9 cellular contexts compared by ENCODE assay signal in the genomic region with DNA sequence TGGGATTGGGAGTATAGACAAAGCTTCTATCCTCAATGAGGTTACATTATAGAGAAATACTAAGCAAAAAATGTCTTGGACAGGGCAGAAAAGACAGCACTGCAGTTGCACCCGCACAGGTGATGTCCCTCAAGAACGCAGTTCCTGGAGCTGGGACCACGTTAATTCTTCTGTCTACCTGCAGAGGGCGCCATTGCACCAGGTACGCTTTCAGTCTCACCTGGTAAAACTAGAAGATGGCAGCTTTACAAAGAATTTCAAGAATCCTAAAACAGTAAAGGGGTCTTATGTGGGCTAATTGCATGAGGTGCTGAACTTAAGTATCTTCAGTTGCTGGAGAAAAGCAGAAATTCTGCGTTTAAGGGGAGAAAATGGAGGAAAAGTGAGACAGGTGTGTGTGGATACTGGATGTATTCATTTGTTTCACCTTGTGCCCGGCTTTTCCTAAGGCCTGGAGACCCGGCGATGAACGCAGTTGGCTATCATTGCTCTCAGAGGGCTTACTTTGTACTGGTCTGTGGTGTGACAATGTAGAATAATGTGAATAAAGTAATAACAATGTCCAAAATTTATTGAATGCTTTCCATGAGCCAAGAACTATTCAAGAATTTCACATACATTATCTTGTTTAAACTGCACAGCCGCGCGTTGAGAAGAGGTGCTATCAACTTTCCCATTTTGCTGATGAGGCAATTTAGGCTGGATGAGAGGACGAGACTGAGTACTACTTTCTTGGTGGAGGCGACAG.
A peak's percentile ranks its signal among the peaks of the same experiment; 100 is the strongest.
DNase-seq lines count a peak whose midpoint lies in the region; ATAC-seq and TF ChIP-seq lines count a peak whose summit lies in the region.
"Had no signal": no experiment of that assay in that cellular context is flagged by ENCODE, and none has a peak within 500 bp of the region (broad histone marks: within the 10 kb centered on the region; RNA-seq: fewer than 3 reads in every experiment).

No MANE protein-coding gene starts in this region.

- H3K27me3 ChIP-seq in neuronal stem cell (ENCODE audit: control insufficient read depth in 3 of 3, insufficient read depth in 3 of 3, low read depth in 1 of 3, low read length in 3 of 3) (no peaks in the 10 kb centered on the region), prostate gland (replicated peaks; ENCODE audit: insufficient read depth) (no peaks in the 10 kb centered on the region)
- H3K27me3 ChIP-seq in CD4-positive, alpha-beta T cell (ENCODE audit: control insufficient read depth, insufficient read depth, low read length) = no peaks in the 10 kb centered on the region

- H2BK120ac ChIP-seq in neuronal stem cell (ENCODE audit: low read depth, low read length) = no peak overlapping the region

- no peak overlapping the region for H2BK15ac ChIP-seq in neuronal stem cell (ENCODE audit: low read length)

- no peak for DNase-seq in AG09309 (ENCODE audit: low read depth)
- DNase-seq in NCI-H526 treated with DMSO at 0.1 percent for 48 hours (lab: John Stamatoyannopoulos, UW) = peak; percentile 6
- peak; percentile 67 for DNase-seq in cerebellum (ENCODE audit: low spot score)
- peak; percentile 59 for DNase-seq in neuronal stem cell (ENCODE audit: low spot score)
- no peak for DNase-seq in CD4-positive, alpha-beta T cell
- DNase-seq in prostate gland (ENCODE audit: low spot score) = no peak

- CTCF ChIA-PET in CD4-positive, alpha-beta T cell (lab: Charles Lee) = interaction anchor here (1.0 kb wide), 1 partner anchor 11 kb away, joined by 3 read pairs; no protein-coding TSS in a partner anchor

- no peaks in the 10 kb centered on the region for H3K27me3 Mint-ChIP-seq in CD4-positive, alpha-beta T cell

- H3K9me3 ChIP-seq in neuronal stem cell (replicated peaks in 1 of 2; ENCODE audit: control insufficient read depth in 2 of 2, insufficient read depth in 1 of 2, low read depth in 1 of 2, low read length in 2 of 2) (no peaks in the 10 kb centered on the region), prostate gland (no peaks in the 10 kb centered on the region)
- no peaks in the 10 kb centered on the region for H3K9me3 ChIP-seq in CD4-positive, alpha-beta T cell (ENCODE audit: control insufficient read depth, low read length)
- H3K9me3 ChIP-seq: thoracic aorta had no signal

- intact Hi-C loops in CD4-positive, alpha-beta T cell (cut with DNase I, micrococcal nuclease) = no loop called here
- intact Hi-C loops in prostate gland (cut with DNase I) = no loop called here

- no peak overlapping the region for H3K4ac ChIP-seq in neuronal stem cell (ENCODE audit: low read length)

- H3K23ac ChIP-seq in neuronal stem cell (ENCODE audit: low read depth, low read length, poor library complexity) = no peak overlapping the region

- H3K27ac ChIP-seq in neuronal stem cell (replicated peaks; ENCODE audit: low read length) (no peak overlapping the region), prostate gland (no peak overlapping the region)
- H3K27ac ChIP-seq in CD4-positive, alpha-beta T cell (ENCODE audit: low read depth, low read length) = no peak overlapping the region
- H3K27ac ChIP-seq: thoracic aorta had no signal

- no CpG with 5 or more reads among the region's 15 CpGs for WGBS in neuronal stem cell (ENCODE audit: extremely low coverage in 2 of 2, insufficient read length in 2 of 2, insufficient replicate concordance in 1 of 2), 2 donors
- 60% methylated on average over 15 of the region's 15 CpGs for WGBS in prostate gland

- H3K4me3 ChIP-seq in AG09309 (ENCODE audit: control insufficient read depth, low read depth, low read length) = no peak overlapping the region
- peak overlapping the region in 1 of 2 donors; percentile 52 for H3K4me3 ChIP-seq in neuronal stem cell (ENCODE audit: low read length in 2 of 2)
- H3K4me3 ChIP-seq in prostate gland = no peak overlapping the region
- H3K4me3 ChIP-seq: thoracic aorta had no signal

- H3K18ac ChIP-seq in neuronal stem cell (ENCODE audit: low read length) = no peak overlapping the region

- peak; percentile 71 for ATAC-seq in HG02973 (IDR thresholded peaks at IDR 0.05; ENCODE audit: unreplicated experiment)
- ATAC-seq in CD4-positive, alpha-beta T cell (ENCODE audit: poor library complexity) = no peak

- no peak overlapping the region for H2BK5ac ChIP-seq in neuronal stem cell (ENCODE audit: low read length)

- H3K4me2 ChIP-seq in neuronal stem cell (ENCODE audit: insufficient read depth, low read length, poor library complexity, severe bottlenecking) = no peak overlapping the region

- no peak for TF ChIP-seq POLR2A in prostate gland (IDR thresholded peaks at IDR 0.05)

- H3K4me1 ChIP-seq in neuronal stem cell (ENCODE audit: control insufficient read depth in 2 of 2, insufficient read depth in 1 of 2, low read depth in 1 of 2, low read length in 2 of 2) = no peaks in the 10 kb centered on the region
- H3K4me1 ChIP-seq in prostate gland (replicated peaks) = no peaks in the 10 kb centered on the region

- H3K9ac ChIP-seq in neuronal stem cell (ENCODE audit: low read depth, low read length, poor library complexity) = no peak overlapping the region

- no peaks in the 10 kb centered on the region for H3K79me1 ChIP-seq in neuronal stem cell (ENCODE audit: low read depth, low read length)

- H2AK5ac ChIP-seq in neuronal stem cell (ENCODE audit: low read depth, low read length) = no peak overlapping the region

- no peaks in the 10 kb centered on the region for H3K36me3 ChIP-seq in neuronal stem cell (replicated peaks in 1 of 2; ENCODE audit: control insufficient read depth in 2 of 2, insufficient read depth in 2 of 2, low read length in 2 of 2)
- H3K36me3 ChIP-seq in prostate gland = no peaks in the 10 kb centered on the region
- H3K36me3 ChIP-seq: thoracic aorta had no signal

- POLR2A ChIA-PET in CD4-positive, alpha-beta T cell (lab: Charles Lee) = no interaction called here

- no peak overlapping the region for H3K14ac ChIP-seq in neuronal stem cell (ENCODE audit: low read length)

- H3K9me3 Mint-ChIP-seq in CD4-positive, alpha-beta T cell = peaks cover 9% of the 10 kb centered on the region

- H3K4me3 Mint-ChIP-seq in CD4-positive, alpha-beta T cell = no peak overlapping the region

- no peaks in the 10 kb centered on the region for H3K4me1 Mint-ChIP-seq in CD4-positive, alpha-beta T cell (ENCODE audit: low read depth)

- TF ChIP-seq CTCF in AG09309 (IDR thresholded peaks at IDR 0.05; ENCODE audit: control insufficient read depth, insufficient read depth, low read depth, low read length, missing control alignments) (peak; percentile 77), GM12874 (IDR thresholded peaks at IDR 0.05; ENCODE audit: insufficient read depth, low read depth, low read length) (peak; percentile 63), prostate gland (IDR thresholded peaks at IDR 0.05) (peak in 2 of 4 experiments; percentile 47 to 49)
- no peak for TF ChIP-seq CTCF in CD4-positive, alpha-beta T cell (IDR thresholded peaks at IDR 0.05)

- no peak overlapping the region for H3K27ac Mint-ChIP-seq in CD4-positive, alpha-beta T cell

- no peak overlapping the region for H2AFZ ChIP-seq in neuronal stem cell (ENCODE audit: low read length)

- H4K8ac ChIP-seq in neuronal stem cell (ENCODE audit: low read depth, low read length) = no peak overlapping the region

- H2BK12ac ChIP-seq in neuronal stem cell (ENCODE audit: low read length) = no peak overlapping the region

- H3K36me3 Mint-ChIP-seq in CD4-positive, alpha-beta T cell (ENCODE audit: low read depth) = no peaks in the 10 kb centered on the region

- no peak overlapping the region for H4K91ac ChIP-seq in neuronal stem cell (ENCODE audit: low read depth, low read length, poor library complexity)

Comparison
In these comparisons a context has a peak if more than half of its experiments do, and no peak if none do; other contexts are left out.
1. DNase-seq: peak in NCI-H526 treated with DMSO at 0.1 percent for 48 hours (single experiment), cerebellum (single experiment) and neuronal stem cell (single experiment); none in AG09309 (single experiment), CD4-positive, alpha-beta T cell (0 of 10) and prostate gland (single experiment).